In the genomic region with DNA sequence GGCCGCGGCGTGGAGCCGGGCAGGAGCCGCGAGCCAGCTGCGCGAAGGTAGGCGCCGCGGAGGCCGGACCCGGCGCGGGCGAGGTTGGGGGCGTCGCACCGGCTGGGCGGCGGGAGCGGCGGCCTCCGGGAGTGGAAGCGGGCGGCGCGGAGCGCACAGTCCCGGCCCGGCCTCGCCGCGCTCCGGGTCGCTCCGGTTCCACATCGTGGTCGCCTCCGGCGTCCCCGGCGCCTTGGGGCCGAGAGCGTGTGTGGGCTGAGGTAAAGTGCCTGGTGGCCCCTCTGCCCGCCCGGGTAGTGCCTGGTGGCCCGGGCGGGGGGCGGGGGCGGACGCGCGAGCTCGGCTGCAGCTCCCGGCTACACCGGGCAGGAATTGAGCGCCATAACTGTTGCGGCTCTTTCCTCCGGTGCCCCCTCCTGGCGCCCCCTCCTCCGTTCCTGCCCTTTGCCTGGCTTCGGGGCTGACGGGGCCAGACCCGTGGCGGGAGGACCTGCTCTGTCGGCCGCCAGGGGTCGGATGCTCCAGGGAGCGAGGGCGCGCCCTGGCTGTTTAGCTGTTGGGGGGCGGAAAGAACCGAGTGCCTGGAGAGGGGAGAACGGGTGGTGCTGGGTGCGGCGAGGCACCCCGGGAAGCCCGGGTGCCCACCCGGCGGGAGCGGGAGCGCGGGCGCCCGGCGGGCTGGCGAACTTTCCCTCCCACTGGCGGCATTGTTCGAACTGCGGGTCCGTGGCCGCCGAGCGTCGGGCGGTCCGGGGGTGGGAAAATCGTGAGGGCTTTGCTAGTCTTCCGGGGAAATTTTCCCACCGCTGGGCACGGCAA, we compare ENCODE assay signal across 8 cellular contexts. TPM values are rescaled to one million over a fixed set of nuclear protein-coding genes. Genes with fewer than 3 reads are reported as not detected.
DNase-seq lines count a peak whose midpoint lies in the region; ATAC-seq and TF ChIP-seq lines count a peak whose summit lies in the region.

No MANE protein-coding gene starts in this region.

- no peaks in the 10 kb centered on the region for H3K4me1 ChIP-seq in parathyroid adenoma

- peak; percentile 85 for DNase-seq in ELF-1 (ENCODE audit: low read depth, low spot score)
- peak; percentile 4 for DNase-seq in HFFc6
- DNase-seq in NOMO-1 treated with dmso at 0.1 percent for 144 hours (lab: John Stamatoyannopoulos, UW; ENCODE audit: unreplicated experiment) = peak; percentile 8
- peak; percentile 19 for DNase-seq in activated naive CD4-positive, alpha-beta T cell treated with Interleukin-2 at 50 U/mL for 16 hours
- peak; percentile 62 for DNase-seq in Right ventricle myocardium superior

- H3K4me1 Mint-ChIP-seq in HFFc6 (ENCODE audit: low read depth) = peaks cover 8% of the 10 kb centered on the region

- H3K9ac ChIP-seq in parathyroid adenoma = no peak overlapping the region

- peak overlapping the region; percentile 11 for H3K27ac ChIP-seq in parathyroid adenoma

- no peaks in the 10 kb centered on the region for H3K36me3 Mint-ChIP-seq in HFFc6 (ENCODE audit: low read depth)

- intact Hi-C loops in Right ventricle myocardium superior (cut with DNase I) = no loop called here

- peak overlapping the region; percentile 61 for H3K4me2 ChIP-seq in parathyroid adenoma (ENCODE audit: low read length)

- peaks cover 7% of the 10 kb centered on the region for H3K79me2 ChIP-seq in parathyroid adenoma

- H3K27ac Mint-ChIP-seq in HFFc6 = peak overlapping the region; percentile 65; the same call in 1 of the 2 replicates

- H3K27me3 Mint-ChIP-seq in HFFc6 (ENCODE audit: insufficient read depth) = peaks cover 5% of the 10 kb centered on the region; the same call in 1 of the 2 replicates

- ATAC-seq in Right ventricle myocardium superior (ENCODE audit: poor library complexity) (peak; percentile 66), HG03139 (IDR thresholded peaks at IDR 0.05; ENCODE audit: unreplicated experiment) (no peak), GM21619 (IDR thresholded peaks at IDR 0.05; ENCODE audit: unreplicated experiment) (no peak)

- H2AFZ ChIP-seq in parathyroid adenoma = peak overlapping the region; percentile 77

- H3K27me3 ChIP-seq in parathyroid adenoma (ENCODE audit: control insufficient read depth, insufficient read depth, low read length) = no peaks in the 10 kb centered on the region

- H3K4me3 ChIP-seq in parathyroid adenoma (ENCODE audit: low read depth, low read length) = peak overlapping the region; percentile 52

- H3K9me3 ChIP-seq in parathyroid adenoma (ENCODE audit: control insufficient read depth, low read length) = no peaks in the 10 kb centered on the region

- no peaks in the 10 kb centered on the region for H3K36me3 ChIP-seq in parathyroid adenoma (ENCODE audit: control insufficient read depth, insufficient read depth, low read length)

- H3K9me3 Mint-ChIP-seq in HFFc6 = no peaks in the 10 kb centered on the region

- TF ChIP-seq CTCF in HFFc6 (IDR thresholded peaks at IDR 0.05) (peak; percentile 80), parathyroid adenoma (IDR thresholded peaks at IDR 0.05) (peak; percentile 35)

- peak overlapping the region; percentile 93 for H3K4me3 Mint-ChIP-seq in HFFc6

RNA-seq across cellular contexts. Expression of gene JADE3, which starts 0.7 kb away (rescaled TPM):
- 1 to 10 TPM; 5.1 to 7.3 (median 5.9) TPM for total RNA-seq in HFFc6 (2021; fragmentation: NEBNext Ultra II Directional; extraction: Animal tissue kit (Norgen Biotek cat#: 25700))
- total RNA-seq in Right ventricle myocardium superior = 7.8 TPM

Comparison
In these comparisons a context has a peak if more than half of its experiments do, and no peak if none do; other contexts are left out.
1. DNase-seq: peak in every context shown above with its lines; median percentile 85 in ELF-1; 62 in Right ventricle myocardium superior; 19 in activated naive CD4-positive, alpha-beta T cell treated with Interleukin-2 at 50 U/mL for 16 hours; 8 in NOMO-1 treated with dmso at 0.1 percent for 144 hours; 4 in HFFc6.